8 cellular contexts compared by ENCODE assay signal in genomic region chr19:48900477-48901452, GRCh38. TPM values are rescaled to one million over a fixed set of nuclear protein-coding genes. Genes with fewer than 3 reads are reported as not detected.
A peak's percentile ranks its signal among the peaks of the same experiment; 100 is the strongest.
DNase-seq lines count a peak whose midpoint lies in the region; ATAC-seq and TF ChIP-seq lines count a peak whose summit lies in the region.

No MANE protein-coding gene starts in this region.

- H3K4me1 ChIP-seq in body of pancreas, result peaks cover 22% of the 10 kb centered on the region

- H3K27ac Mint-ChIP-seq in stimulated activated effector memory CD8-positive, alpha-beta T cell treated with anti-CD3 and anti-CD28 coated beads, Interleukin-12 subunit alpha, Interleukin-12 subunit beta, amount 100 ng/mL, for 72 hours, result peak overlapping the region; percentile 96

- no peak for TF ChIP-seq POLR2A in body of pancreas (IDR thresholded peaks at IDR 0.05)

- H3K9me3 ChIP-seq in body of pancreas, result no peaks in the 10 kb centered on the region

- H3K4me3 ChIP-seq in body of pancreas, result peak overlapping the region; percentile 31 to 71

- peaks cover 44% of the 10 kb centered on the region for H3K36me3 Mint-ChIP-seq in stimulated activated effector memory CD8-positive, alpha-beta T cell treated with anti-CD3 and anti-CD28 coated beads, Interleukin-12 subunit alpha, Interleukin-12 subunit beta, amount 100 ng/mL, for 72 hours

- 13 to 43% methylated on average over 10 to 25 of the region's 25 CpGs for WGBS in body of pancreas, 2 donors

- ATAC-seq in body of pancreas (no peak), GM18511 (IDR thresholded peaks at IDR 0.05; ENCODE audit: unreplicated experiment) (no peak), GM21717 (IDR thresholded peaks at IDR 0.05; ENCODE audit: unreplicated experiment) (no peak)
- ATAC-seq in stimulated activated effector memory CD8-positive, alpha-beta T cell treated with anti-CD3 and anti-CD28 coated beads, Interleukin-12 subunit alpha, Interleukin-12 subunit beta, amount 100 ng/mL, for 72 hours, result no peak

- H3K27me3 ChIP-seq in body of pancreas, result no peaks in the 10 kb centered on the region

- H3K4me1 Mint-ChIP-seq in stimulated activated effector memory CD8-positive, alpha-beta T cell treated with anti-CD3 and anti-CD28 coated beads, Interleukin-12 subunit alpha, Interleukin-12 subunit beta, amount 100 ng/mL, for 72 hours, result peaks cover 42% of the 10 kb centered on the region

- H3K4me3 Mint-ChIP-seq in stimulated activated effector memory CD8-positive, alpha-beta T cell treated with anti-CD3 and anti-CD28 coated beads, Interleukin-12 subunit alpha, Interleukin-12 subunit beta, amount 100 ng/mL, for 72 hours, result peak overlapping the region; percentile 98

- TF ChIP-seq CTCF in body of pancreas (IDR thresholded peaks at IDR 0.05), result no peak

- no peaks in the 10 kb centered on the region for H3K9me3 Mint-ChIP-seq in stimulated activated effector memory CD8-positive, alpha-beta T cell treated with anti-CD3 and anti-CD28 coated beads, Interleukin-12 subunit alpha, Interleukin-12 subunit beta, amount 100 ng/mL, for 72 hours

- DNase-seq in SIG-M5 treated with dmso at 0.1 percent for 504 hours (lab: John Stamatoyannopoulos, UW; ENCODE audit: unreplicated experiment) (peak; percentile 39), SIG-M5 (lab: John Stamatoyannopoulos, UW) (no peak), NOMO-1 treated with DMSO at 0.1 percent for 48 hours (lab: John Stamatoyannopoulos, UW; ENCODE audit: unreplicated experiment) (peak; percentile 44), body of pancreas (no peak), iPS-NIHi7 (ENCODE audit: extremely low spot score) (peak; percentile 46)
- DNase-seq in stimulated activated effector memory CD8-positive, alpha-beta T cell treated with anti-CD3 and anti-CD28 coated beads, Interleukin-12 subunit alpha, Interleukin-12 subunit beta, amount 100 ng/mL, for 72 hours (ENCODE audit: low spot score in 2 of 2), result peak in 1 of 2 donors; percentile 67

- peaks cover 0 to 6% of the 10 kb centered on the region in 2 donors for H3K36me3 ChIP-seq in body of pancreas (replicated peaks in 1 of 2; ENCODE audit: insufficient read depth in 1 of 2, low read depth in 2 of 2)

- intact Hi-C loops in body of pancreas (cut with DNase I), result no loop called here

- H3K27ac ChIP-seq in body of pancreas, result peak overlapping the region; percentile 26 to 83 (median 64)

RNA-seq across cellular contexts. Expression of gene NUCB1, which starts 0.7 kb away (rescaled TPM):
- 100 to 1,000 TPM; 129 to 170 TPM for total RNA-seq in body of pancreas

RNA-seq across cellular contexts. Expression of gene TULP2, which starts 2.2 kb away (rescaled TPM):
- total RNA-seq in body of pancreas, result not detected

RNA-seq across cellular contexts. Expression of gene PPP1R15A, which starts 28.5 kb away (rescaled TPM):
- 10 to 100 TPM; 17.9 to 49.4 TPM for total RNA-seq in body of pancreas

RNA-seq across cellular contexts. Expression of gene PLEKHA4, which starts 32.3 kb away (rescaled TPM):
- total RNA-seq in body of pancreas, result 10 to 100 TPM in 1 of 2 donors, 1 to 10 TPM in 1; 6.5 to 21.1 TPM

RNA-seq across cellular contexts. Expression of gene DHDH, which starts 32.7 kb away (rescaled TPM):
- total RNA-seq in body of pancreas, result not detected

Comparison
In these comparisons a context has a peak if more than half of its experiments do, and no peak if none do; other contexts are left out.
1. DNase-seq: peak in SIG-M5 treated with dmso at 0.1 percent for 504 hours (single experiment), NOMO-1 treated with DMSO at 0.1 percent for 48 hours (single experiment) and iPS-NIHi7 (single experiment); none in SIG-M5 (single experiment) and body of pancreas (0 of 4).